Comparison of ENCODE assay signal across 8 cellular contexts in genomic region chr19:29844891-29845575, GRCh38. TPM values are rescaled to one million over a fixed set of nuclear protein-coding genes. Genes with fewer than 3 reads are reported as not detected.
DNase-seq lines count a peak whose midpoint lies in the region; TF ChIP-seq lines count a peak whose summit lies in the region.

No MANE protein-coding gene starts in this region.

- H3K79me2 ChIP-seq in Loucy (ENCODE audit: insufficient read depth, low read length): no peaks in the 10 kb centered on the region

- H3K9me3 ChIP-seq in ES-I3 (ENCODE audit: control insufficient read depth, insufficient read depth, low read length): no peaks in the 10 kb centered on the region
- no peaks in the 10 kb centered on the region for H3K9me3 ChIP-seq in Loucy (ENCODE audit: insufficient read depth, low read depth, low read length)
- H3K9me3 ChIP-seq in neuron (ENCODE audit: low read length): no peaks in the 10 kb centered on the region
- H3K9me3 ChIP-seq in stomach smooth muscle (ENCODE audit: control insufficient read depth in 2 of 2, low read length in 2 of 2): no peaks in the 10 kb centered on the region

- peak overlapping the region; percentile 91 for H3K4me2 ChIP-seq in Loucy (ENCODE audit: low read depth, low read length, poor library complexity, severe bottlenecking)

- H3K36me3 ChIP-seq in ES-I3 (ENCODE audit: insufficient read depth, low read length) (no peaks in the 10 kb centered on the region), H7 (replicated peaks; ENCODE audit: control insufficient read depth, insufficient read depth, low read length) (no peaks in the 10 kb centered on the region), Loucy (ENCODE audit: insufficient read depth, low read length) (no peaks in the 10 kb centered on the region), neuron (ENCODE audit: insufficient read depth, low read length) (no peaks in the 10 kb centered on the region), stomach smooth muscle (ENCODE audit: control insufficient read depth in 2 of 2, insufficient read depth in 2 of 2, low read length in 2 of 2) (no peaks in the 10 kb centered on the region)

- TF ChIP-seq POLR2A in Raji (IDR thresholded peaks at IDR 0.05; ENCODE audit: insufficient read depth, low read depth, low read length): peak; percentile 57

- no peaks in the 10 kb centered on the region for H3K9me2 ChIP-seq in Loucy (replicated peaks; ENCODE audit: low read depth, low read length)

- H3K4me1 ChIP-seq in ES-I3 (ENCODE audit: insufficient read depth, low read length) (peaks cover 28% of the 10 kb centered on the region), Loucy (ENCODE audit: insufficient read depth, low read length, poor library complexity, severe bottlenecking) (peaks cover 5% of the 10 kb centered on the region), neuron (ENCODE audit: insufficient read depth, low read length) (peaks cover 25% of the 10 kb centered on the region), stomach smooth muscle (ENCODE audit: control insufficient read depth, insufficient read depth, low read length) (peaks cover 24% of the 10 kb centered on the region)

- H4K20me1 ChIP-seq in Loucy (ENCODE audit: insufficient read depth, low read length, poor library complexity, severe bottlenecking): no peaks in the 10 kb centered on the region

- H2AFZ ChIP-seq in Loucy (ENCODE audit: low read length) (peak overlapping the region; percentile 93), neuron (ENCODE audit: low read depth, low read length) (peak overlapping the region; percentile 79)

- no peaks in the 10 kb centered on the region for H3F3A ChIP-seq in Loucy (ENCODE audit: low read depth)

- H3K9ac ChIP-seq in ES-I3 (ENCODE audit: low read depth, low read length): peak overlapping the region; percentile 66; the same call in 1 of the 2 replicates
- H3K9ac ChIP-seq in Loucy (ENCODE audit: low read depth, low read length, poor library complexity, severe bottlenecking): peak overlapping the region; percentile 67
- H3K9ac ChIP-seq in stomach smooth muscle (ENCODE audit: low read length in 2 of 2): peak overlapping the region; percentile 69 to 79

- peak overlapping the region; percentile 62 for H3K27ac ChIP-seq in stomach smooth muscle (ENCODE audit: low read length)

- peaks cover 18% of the 10 kb centered on the region for H3K27me3 ChIP-seq in H7 (ENCODE audit: control insufficient read depth, insufficient read depth, low read length)
- no peaks in the 10 kb centered on the region for H3K27me3 ChIP-seq in Loucy (ENCODE audit: insufficient read depth, low read length, poor library complexity, severe bottlenecking)
- peaks cover 29% of the 10 kb centered on the region for H3K27me3 ChIP-seq in neuron (ENCODE audit: insufficient read depth, low read length)
- H3K27me3 ChIP-seq in stomach smooth muscle (ENCODE audit: control insufficient read depth in 1 of 2, insufficient read depth in 2 of 2, low read length in 2 of 2): peaks cover 0 to 7% of the 10 kb centered on the region in 2 donors

- peak; percentile 97 for DNase-seq in H7
- DNase-seq in activated effector memory CD4-positive, alpha-beta T cell treated with anti-CD3 and anti-CD28 coated beads, Interleukin-2, amount 50 U/mL, for 16 hours: peak; percentile 98
- peak; percentile 86 to 95 for DNase-seq in foreskin fibroblast

- H3K4me3 ChIP-seq in H7 (ENCODE audit: insufficient read depth, low read depth, low read length): peak overlapping the region; percentile 73
- H3K4me3 ChIP-seq in Loucy (ENCODE audit: low read length, poor library complexity, severe bottlenecking): peak overlapping the region; percentile 85
- H3K4me3 ChIP-seq in foreskin fibroblast (ENCODE audit: low read depth in 1 of 2, low read length in 2 of 2): peak overlapping the region; percentile 66 to 88
- H3K4me3 ChIP-seq in neuron (ENCODE audit: low read length): peak overlapping the region; percentile 61
- peak overlapping the region; percentile 93 to 94 for H3K4me3 ChIP-seq in stomach smooth muscle (ENCODE audit: low read length in 2 of 2)

- no peak for TF ChIP-seq CTCF in Loucy (conservative IDR thresholded peaks at IDR 0.05; ENCODE audit: low read length)
- TF ChIP-seq CTCF in foreskin fibroblast (IDR thresholded peaks at IDR 0.05; ENCODE audit: low read depth, low read length): no peak

RNA-seq across cellular contexts. Expression of gene CCNE1, which starts 33.2 kb away (rescaled TPM):
- 50.3 and 60.9 TPM in 2 replicates for total RNA-seq in H7 (2014; rRNA removed; shearing (Covaris generic))

Comparison
In these comparisons a context has a peak if more than half of its experiments do, and no peak if none do; other contexts are left out.
1. Peak in every context shown above with its lines: DNase-seq, H3K4me3 ChIP-seq and H3K27ac ChIP-seq.